8 cellular contexts compared by ENCODE assay signal in genomic region chr11:111540921-111541208, GRCh38. TPM values are rescaled to one million over a fixed set of nuclear protein-coding genes. Genes with fewer than 3 reads are reported as not detected.
DNase-seq lines count a peak whose midpoint lies in the region; ATAC-seq, FAIRE-seq and TF ChIP-seq lines count a peak whose summit lies in the region.

No MANE protein-coding gene starts in this region.

- H3K9me3 Mint-ChIP-seq in CD8-positive, alpha-beta memory T cell = peaks cover 0 to 2% (median 0%) of the 10 kb centered on the region in 5 donors
- no peaks in the 10 kb centered on the region for H3K9me3 Mint-ChIP-seq in T-cell

- DNase-seq in CD8-positive, alpha-beta memory T cell = peak in 1 of 5 donors; percentile 8
- DNase-seq in T-cell (no peak), cardiac muscle cell (ENCODE audit: low read depth in 1 of 2, low spot score in 1 of 2) (no peak), pancreas (peak in 1 of 6 donors; percentile 22), NCI-H2081 treated with DMSO at 0.1 percent for 48 hours (lab: John Stamatoyannopoulos, UW) (no peak), SKM-1 treated with dmso at 0.1 percent for 144 hours (lab: John Stamatoyannopoulos, UW; ENCODE audit: unreplicated experiment) (no peak)
- no peak for DNase-seq in stimulated activated CD4-positive, alpha-beta T cell treated with anti-CD3 and anti-CD28 coated beads, Interleukin-1b, Interleukin-23, amount 100 ng/mL, for 48 hours

- no peak for TF ChIP-seq CTCF in cardiac muscle cell (IDR thresholded peaks at IDR 0.05; ENCODE audit: low read depth, low read length)
- TF ChIP-seq CTCF in pancreas (IDR thresholded peaks at IDR 0.05) = no peak

- 2 to 3% methylated on average over 22 of the region's 22 CpGs for WGBS in pancreas, 2 donors

- H3K36me3 ChIP-seq in CD8-positive, alpha-beta memory T cell (ENCODE audit: insufficient read depth, low read length) = no peaks in the 10 kb centered on the region
- H3K36me3 ChIP-seq in cardiac muscle cell (no peaks in the 10 kb centered on the region), pancreas (no peaks in the 10 kb centered on the region)

- CTCF ChIA-PET in CD8-positive, alpha-beta memory T cell (lab: Charles Lee) = interaction anchor here (1.3 kb wide), 1 partner anchor 90 kb away, joined by 3 read pairs; no protein-coding TSS in a partner anchor
- CTCF ChIA-PET in T-cell (lab: Charles Lee) = no interaction called here

- no peak overlapping the region for H3K27ac Mint-ChIP-seq in CD8-positive, alpha-beta memory T cell
- no peak overlapping the region for H3K27ac Mint-ChIP-seq in T-cell

- no peak for FAIRE-seq in pancreas (lab: Jason Lieb, UNC)

- peak overlapping the region in 6 of 7 donors; percentile 9 to 80 (median 28) for H3K4me3 Mint-ChIP-seq in CD8-positive, alpha-beta memory T cell
- H3K4me3 Mint-ChIP-seq in T-cell = peak overlapping the region in 2 of 3 donors; percentile 67 to 86

- ATAC-seq in T-cell (replicated peaks in 1 of 4) = peak; percentile 4 to 23 (median 7)
- ATAC-seq in pancreas = peak; percentile 38 to 59 (median 48)
- no peak for ATAC-seq in HG03521 (IDR thresholded peaks at IDR 0.05; ENCODE audit: unreplicated experiment)

- peaks cover 14 to 37% (median 23%) of the 10 kb centered on the region in 3 donors for H3K4me1 Mint-ChIP-seq in CD8-positive, alpha-beta memory T cell
- H3K4me1 Mint-ChIP-seq in T-cell = peaks cover 22 to 38% (median 29%) of the 10 kb centered on the region in 3 donors

- POLR2A ChIA-PET in CD8-positive, alpha-beta memory T cell (lab: Charles Lee) = no interaction called here
- POLR2A ChIA-PET in T-cell (lab: Charles Lee) = no interaction called here

- H3K27me3 ChIP-seq in CD8-positive, alpha-beta memory T cell (ENCODE audit: insufficient read depth, low read length, poor library complexity, severe bottlenecking) = peaks cover 24% of the 10 kb centered on the region
- peaks cover 71% of the 10 kb centered on the region for H3K27me3 ChIP-seq in cardiac muscle cell
- peaks cover 0 to 5% (median 0%) of the 10 kb centered on the region in 4 donors for H3K27me3 ChIP-seq in pancreas

- H3K4me1 ChIP-seq in CD8-positive, alpha-beta memory T cell (ENCODE audit: insufficient read depth, low read length) = peaks cover 26% of the 10 kb centered on the region
- H3K4me1 ChIP-seq in cardiac muscle cell (ENCODE audit: low read depth) = no peaks in the 10 kb centered on the region
- H3K4me1 ChIP-seq in pancreas = peaks cover 0 to 7% (median 0%) of the 10 kb centered on the region in 3 donors

- no peaks in the 10 kb centered on the region for H3K9me3 ChIP-seq in CD8-positive, alpha-beta memory T cell (ENCODE audit: low read length)
- H3K9me3 ChIP-seq in cardiac muscle cell (ENCODE audit: low read depth) (no peaks in the 10 kb centered on the region), pancreas (no peaks in the 10 kb centered on the region)

- no peak overlapping the region for H3K4me3 ChIP-seq in CD8-positive, alpha-beta memory T cell (ENCODE audit: low read length)
- peak overlapping the region; percentile 34 for H3K4me3 ChIP-seq in cardiac muscle cell
- peak overlapping the region; percentile 18 to 51 (median 36) for H3K4me3 ChIP-seq in pancreas

- H3K36me3 Mint-ChIP-seq in CD8-positive, alpha-beta memory T cell = no peaks in the 10 kb centered on the region
- no peaks in the 10 kb centered on the region for H3K36me3 Mint-ChIP-seq in T-cell

- peaks cover 38 to 86% of the 10 kb centered on the region in 2 donors for H3K27me3 Mint-ChIP-seq in CD8-positive, alpha-beta memory T cell
- peaks cover 32 to 76% of the 10 kb centered on the region in 2 donors for H3K27me3 Mint-ChIP-seq in T-cell

- no peak overlapping the region for H3K27ac ChIP-seq in CD8-positive, alpha-beta memory T cell (ENCODE audit: low read depth, low read length)
- no peak overlapping the region for H3K27ac ChIP-seq in cardiac muscle cell
- peak overlapping the region in 2 of 4 donors; percentile 41 to 45 for H3K27ac ChIP-seq in pancreas

- intact Hi-C loops in pancreas (cut with DNase I) = no loop called here

RNA-seq across cellular contexts. Expression of gene LAYN, which starts 0.3 kb away (rescaled TPM):
- 1 to 10 TPM in 1 of 2 experiments, under 1 TPM in 1; 0.85 to 1.4 TPM for total RNA-seq in CD8-positive, alpha-beta memory T cell
- 0.21 TPM for polyA plus RNA-seq in CD8-positive, alpha-beta memory T cell
- total RNA-seq in T-cell (1 to 10 TPM; 1.0 to 3.5 (median 2.6) TPM), cardiac muscle cell (1.8 and 2.6 TPM in 2 replicates), pancreas (1 to 10 TPM in 3 of 6 donors, under 1 TPM in 3; 0.44 to 3.2 (median 0.95) TPM)
- polyA plus RNA-seq in cardiac muscle cell (1.1 and 1.7 TPM in 2 replicates), pancreas (1 to 10 TPM; 1.2 to 2.4 TPM)

RNA-seq across cellular contexts. Expression of gene HOATZ, which starts 26.3 kb away (rescaled TPM):
- total RNA-seq in CD8-positive, alpha-beta memory T cell = not detected
- polyA plus RNA-seq in CD8-positive, alpha-beta memory T cell = not detected
- not detected for total RNA-seq in T-cell
- total RNA-seq in cardiac muscle cell = not detected in 2 replicates
- not detected in 2 replicates for polyA plus RNA-seq in cardiac muscle cell
- total RNA-seq in pancreas = not detected
- polyA plus RNA-seq in pancreas = not detected

RNA-seq across cellular contexts. Expression of gene BTG4, which starts 28.7 kb away (rescaled TPM):
- total RNA-seq in CD8-positive, alpha-beta memory T cell = not detected
- polyA plus RNA-seq in CD8-positive, alpha-beta memory T cell = not detected
- total RNA-seq in T-cell = not detected
- total RNA-seq in cardiac muscle cell = not detected in 2 replicates
- not detected in 2 replicates for polyA plus RNA-seq in cardiac muscle cell
- total RNA-seq in pancreas = not detected
- not detected for polyA plus RNA-seq in pancreas
